In the genomic region with DNA sequence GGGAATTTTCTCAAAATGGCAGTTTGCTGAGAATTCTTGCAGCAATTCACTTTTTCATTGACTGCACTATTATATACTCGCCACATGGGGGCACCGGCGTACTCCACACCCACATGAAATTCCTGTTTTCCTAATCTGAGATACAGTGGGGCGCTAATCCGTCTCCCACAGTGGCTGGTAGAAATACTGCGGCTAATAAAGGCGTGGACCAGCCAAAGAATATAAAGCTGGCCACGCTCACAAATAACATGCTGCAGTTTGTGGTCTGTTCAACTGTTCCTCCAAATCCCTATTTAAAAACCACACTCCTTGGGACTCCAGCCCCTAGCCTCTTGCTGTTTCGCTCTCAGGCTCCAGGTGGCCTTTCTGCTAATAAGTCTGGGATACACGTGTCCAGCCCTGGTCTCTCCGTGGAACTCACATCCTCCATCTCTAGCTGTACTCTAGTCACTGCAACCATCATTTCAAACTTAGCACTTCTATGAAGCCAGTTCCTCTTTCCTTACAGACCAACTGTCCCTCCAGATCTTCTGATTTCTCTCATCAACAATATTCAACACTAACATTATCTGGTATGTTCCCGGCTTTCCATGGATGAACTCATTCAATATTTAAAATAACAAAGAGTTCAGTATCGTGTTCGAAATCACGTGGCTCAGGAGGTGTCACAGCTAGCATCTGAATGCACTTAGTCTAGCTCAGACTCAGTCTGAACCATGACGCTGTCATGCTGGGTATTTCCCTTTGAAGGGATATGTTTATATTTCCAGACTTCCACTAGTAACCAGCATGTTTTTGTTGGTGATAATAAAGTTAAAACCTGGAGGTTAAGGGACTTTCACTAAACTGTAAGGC, we compare ENCODE assay signal across 8 cellular contexts. TPM values are rescaled to one million over a fixed set of nuclear protein-coding genes. Genes with fewer than 3 reads are reported as not detected.
DNase-seq lines count a peak whose midpoint lies in the region; ATAC-seq and TF ChIP-seq lines count a peak whose summit lies in the region.

No MANE protein-coding gene starts in this region.

- CTCF ChIA-PET in WTC11 (lab: Charles Lee), result interaction anchor here (0.6 to 2.0 kb wide), 21 partner anchors 10 to 798 kb away, joined by 3 to 9 read pairs (median 4); a partner anchor contains a TSS

- ATAC-seq in HG02973 (IDR thresholded peaks at IDR 0.05; ENCODE audit: unreplicated experiment) (peak; percentile 58), WTC11 (peak; percentile 83), HG03025 (IDR thresholded peaks at IDR 0.05; ENCODE audit: low FRiP score, unreplicated experiment) (no peak)

- H3K27ac ChIP-seq in fibroblast of lung (ENCODE audit: insufficient read depth, low read length), result peak overlapping the region; percentile 38

- H3K27me3 ChIP-seq in fibroblast of lung (ENCODE audit: control insufficient read depth, insufficient read depth, low read length), result no peaks in the 10 kb centered on the region

- no peak overlapping the region for H3K9ac ChIP-seq in fibroblast of lung (ENCODE audit: insufficient read depth, low read length)

- in situ Hi-C loops in ACHN (cut with HindIII; ENCODE audit: low pct_ligation_motif_present, low pct_unique_long_range_greater_than_20kb, low sequenced_read_pairs), result no loop called here

- H3K27ac Mint-ChIP-seq in WTC11, result no peak overlapping the region
- no peak overlapping the region for H3K27ac Mint-ChIP-seq in nephron

- DNase-seq in ACHN, result peak; percentile 56
- peak; percentile 40 for DNase-seq in GM04504 (ENCODE audit: low read depth)
- peak; percentile 80 for DNase-seq in NCI-H2196 treated with DMSO at 0.1 percent for 48 hours (lab: John Stamatoyannopoulos, UW; ENCODE audit: unreplicated experiment)
- DNase-seq in WTC11 (ENCODE audit: low spot score), result peak; percentile 49
- DNase-seq in fibroblast of lung (ENCODE audit: low read depth in 2 of 2), result peak; percentile 77 to 82

- no peaks in the 10 kb centered on the region for H3K79me2 ChIP-seq in fibroblast of lung (ENCODE audit: control insufficient read depth, insufficient read depth, low read length)

- peak overlapping the region; percentile 9 for H2AFZ ChIP-seq in fibroblast of lung (ENCODE audit: low read length)

- H3K36me3 Mint-ChIP-seq in WTC11 (peaks cover 9% of the 10 kb centered on the region; the same call in 1 of the 2 replicates), nephron (ENCODE audit: low read depth) (no peaks in the 10 kb centered on the region)

- no peaks in the 10 kb centered on the region for H4K20me1 ChIP-seq in fibroblast of lung (ENCODE audit: control insufficient read depth, extremely low read depth, insufficient read depth, low read length)

- H3K4me1 Mint-ChIP-seq in WTC11 (peaks cover 6% of the 10 kb centered on the region), nephron (no peaks in the 10 kb centered on the region)

- H3K4me1 ChIP-seq in fibroblast of lung (ENCODE audit: control insufficient read depth, extremely low read depth, insufficient read depth, low read length), result peaks cover 16% of the 10 kb centered on the region

- TF ChIP-seq CTCF in WTC11 (IDR thresholded peaks at IDR 0.05) (peak; percentile 66), fibroblast of lung (conservative IDR thresholded peaks at IDR 0.05 in 1 of 2, IDR thresholded peaks at IDR 0.05 in 1 of 2; ENCODE audit: low read depth in 1 of 2, low read length in 2 of 2) (peak; percentile 70 to 86), nephron (IDR thresholded peaks at IDR 0.05; ENCODE audit: unreplicated experiment in 3 of 3) (peak; percentile 71 to 84 (median 83))

- H3K36me3 ChIP-seq in fibroblast of lung (ENCODE audit: control insufficient read depth, insufficient read depth, low read length), result no peaks in the 10 kb centered on the region

- H3K4me3 ChIP-seq in fibroblast of lung (replicated peaks in 1 of 4; ENCODE audit: control extremely low read depth in 1 of 4, insufficient read depth in 1 of 4, low read depth in 3 of 4, low read length in 4 of 4), result peak overlapping the region in 2 of 4 experiments; percentile 2 to 35

- H3K4me2 ChIP-seq in fibroblast of lung (ENCODE audit: extremely low read depth, insufficient read depth, low read length), result peak overlapping the region; percentile 55

- H3K4me3 Mint-ChIP-seq in WTC11, result peak overlapping the region; percentile 14; the same call in 1 of the 2 replicates
- H3K4me3 Mint-ChIP-seq in nephron, result no peak overlapping the region

- H3K9me3 ChIP-seq in fibroblast of lung (ENCODE audit: control insufficient read depth, insufficient read depth, low read depth, low read length), result no peaks in the 10 kb centered on the region

- peaks cover 3% of the 10 kb centered on the region for H3K27me3 Mint-ChIP-seq in WTC11 (ENCODE audit: low read depth)
- H3K27me3 Mint-ChIP-seq in nephron (ENCODE audit: low read depth), result no peaks in the 10 kb centered on the region

- POLR2A ChIA-PET in WTC11 (lab: Charles Lee), result no interaction called here

- peaks cover 9% of the 10 kb centered on the region for H3K9me3 Mint-ChIP-seq in WTC11
- no peaks in the 10 kb centered on the region for H3K9me3 Mint-ChIP-seq in nephron

TF ChIP-seq in WTC11, 78 proteins besides CTCF, POLR2A, EP300 and RAD21:
- TF ChIP-seq NR2C2 (CRISPR knock-in tag; IDR thresholded peaks at IDR 0.05), result no peak
- TF ChIP-seq, protein P1, sequence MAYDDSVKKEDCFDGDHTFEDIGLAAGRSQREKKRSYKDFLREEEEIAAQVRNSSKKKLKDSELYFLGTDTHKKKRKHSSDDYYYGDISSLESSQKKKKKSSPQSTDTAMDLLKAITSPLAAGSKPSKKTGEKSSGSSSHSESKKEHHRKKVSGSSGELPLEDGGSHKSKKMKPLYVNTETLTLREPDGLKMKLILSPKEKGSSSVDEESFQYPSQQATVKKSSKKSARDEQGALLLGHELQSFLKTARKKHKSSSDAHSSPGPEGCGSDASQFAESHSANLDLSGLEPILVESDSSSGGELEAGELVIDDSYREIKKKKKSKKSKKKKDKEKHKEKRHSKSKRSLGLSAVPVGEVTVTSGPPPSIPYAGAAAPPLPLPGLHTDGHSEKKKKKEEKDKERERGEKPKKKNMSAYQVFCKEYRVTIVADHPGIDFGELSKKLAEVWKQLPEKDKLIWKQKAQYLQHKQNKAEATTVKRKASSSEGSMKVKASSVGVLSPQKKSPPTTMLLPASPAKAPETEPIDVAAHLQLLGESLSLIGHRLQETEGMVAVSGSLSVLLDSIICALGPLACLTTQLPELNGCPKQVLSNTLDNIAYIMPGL (CRISPR knock-in tag; IDR thresholded peaks at IDR 0.05), result 0 out of 2 replicates have a peak, but pooled peaks have one; percentile 42
TF ChIP-seq in WTC11: peak in this region for 1.

RNA-seq across cellular contexts. Expression of a gene that starts 22.0 kb away (rescaled TPM):
- total RNA-seq in WTC11 (2021) (25.4 to 30.3 TPM (median 30.0 TPM) in 3 replicates), fibroblast of lung (30.0 and 36.2 TPM in 2 replicates)
- polyA plus RNA-seq in fibroblast of lung, result 21.6 and 31.0 TPM in 2 replicates
- polyA plus RNA-seq in fibroblast of lung (2012), result 17.1 and 23.0 TPM in 2 replicates
- polyA minus RNA-seq in fibroblast of lung (ENCODE audit: low replicate concordance), result 6.6 and 10.1 TPM in 2 replicates

RNA-seq across cellular contexts. Expression of a gene that starts 28.9 kb away (rescaled TPM):
- total RNA-seq in WTC11 (2021) (4.4 to 4.9 TPM (median 4.8 TPM) in 3 replicates), fibroblast of lung (23.1 and 28.9 TPM in 2 replicates)
- 42.3 and 67.0 TPM in 2 replicates for polyA plus RNA-seq in fibroblast of lung
- 18.2 and 33.0 TPM in 2 replicates for polyA plus RNA-seq in fibroblast of lung (2012)
- polyA minus RNA-seq in fibroblast of lung (ENCODE audit: low replicate concordance), result 12.3 and 23.8 TPM in 2 replicates

RNA-seq across cellular contexts. Expression of a gene that starts 29.1 kb away (rescaled TPM):
- 3.5 to 3.8 TPM (median 3.5 TPM) in 3 replicates for total RNA-seq in WTC11 (2021)
- total RNA-seq in fibroblast of lung, result 10.0 and 18.0 TPM in 2 replicates
- 19.1 and 27.0 TPM in 2 replicates for polyA plus RNA-seq in fibroblast of lung
- polyA plus RNA-seq in fibroblast of lung (2012), result 24.9 and 28.6 TPM in 2 replicates
- polyA minus RNA-seq in fibroblast of lung (ENCODE audit: low replicate concordance), result 0.11 TPM in 1 of 2 replicates, not detected in the other

RNA-seq across cellular contexts. Expression of a gene that starts 33.4 kb away (rescaled TPM):
- not detected in 3 replicates for total RNA-seq in WTC11 (2021)
- total RNA-seq in fibroblast of lung, result not detected in 2 replicates
- not detected in 2 replicates for polyA plus RNA-seq in fibroblast of lung
- polyA plus RNA-seq in fibroblast of lung (2012), result not detected in 2 replicates
- not detected in 2 replicates for polyA minus RNA-seq in fibroblast of lung (ENCODE audit: low replicate concordance)
